In genomic region chr5:95858661-95859326, GRCh38 we compare ENCODE assay signal across 8 cellular contexts. TPM values are rescaled to one million over a fixed set of nuclear protein-coding genes. Genes with fewer than 3 reads are reported as not detected.
DNase-seq lines count a peak whose midpoint lies in the region; ATAC-seq and TF ChIP-seq lines count a peak whose summit lies in the region.

No MANE protein-coding gene starts in this region.

- POLR2A ChIA-PET in Panc1 (lab: Charles Lee) = no interaction called here

- H3K27ac ChIP-seq in Panc1 (ENCODE audit: low read length) = peak overlapping the region; percentile 44; the same call in 1 of the 2 replicates
- peak overlapping the region; percentile 82 to 88 (median 84) for H3K27ac ChIP-seq in esophagus muscularis mucosa (replicated peaks in 1 of 4)

- TF ChIP-seq CTCF in Panc1 (IDR thresholded peaks at IDR 0.05) (peak; percentile 98), esophagus muscularis mucosa (IDR thresholded peaks at IDR 0.05) (peak in 2 of 3 experiments; percentile 98 to 99)

- CTCF ChIA-PET in Panc1 (lab: Charles Lee) = no interaction called here

- in situ Hi-C loops in Panc1 (cut with HindIII; ENCODE audit: low pct_unique_long_range_greater_than_20kb, low sequenced_read_pairs) = no loop called here

- BruUV-seq in Panc1 (replicated peaks; lab: Mats Ljungman, UMichigan) = no TSS peak

- ATAC-seq in GM21717 (IDR thresholded peaks at IDR 0.05; ENCODE audit: unreplicated experiment) (peak; percentile 78), Panc1 (peak; percentile 96), naive B cell (ENCODE audit: low read depth in 2 of 2) (peak; percentile 94 to 97)
- peak; percentile 97 to 98 for ATAC-seq in activated T-cell treated with anti-CD3 and anti-CD28 coated beads, Interleukin-2, amount 50 U/mL, for 72 hours (replicated peaks in 1 of 2)

- no peaks in the 10 kb centered on the region for H3K36me3 Mint-ChIP-seq in IgD-negative memory B cell
- H3K36me3 Mint-ChIP-seq in activated T-cell treated with anti-CD3 and anti-CD28 coated beads, Interleukin-2, amount 50 U/mL, for 72 hours (ENCODE audit: insufficient read depth in 2 of 2) = no peaks in the 10 kb centered on the region
- H3K36me3 Mint-ChIP-seq in naive B cell = no peaks in the 10 kb centered on the region

- H3K27ac Mint-ChIP-seq in IgD-negative memory B cell (peak overlapping the region in 2 of 3 donors; percentile 19 to 67), naive B cell (peak overlapping the region in 5 of 6 donors; percentile 29 to 75 (median 44))
- H3K27ac Mint-ChIP-seq in activated T-cell treated with anti-CD3 and anti-CD28 coated beads, Interleukin-2, amount 50 U/mL, for 72 hours = peak overlapping the region; percentile 91

- H3K4me3 ChIP-seq in Panc1 (ENCODE audit: low read depth in 2 of 2, low read length in 2 of 2) = peak overlapping the region; percentile 24 to 50
- H3K4me3 ChIP-seq in esophagus muscularis mucosa = peak overlapping the region; percentile 37 to 55 (median 44)

- peak overlapping the region in 2 of 4 donors; percentile 72 to 87 for H3K4me3 Mint-ChIP-seq in IgD-negative memory B cell
- H3K4me3 Mint-ChIP-seq in activated T-cell treated with anti-CD3 and anti-CD28 coated beads, Interleukin-2, amount 50 U/mL, for 72 hours = peak overlapping the region; percentile 57 to 67
- H3K4me3 Mint-ChIP-seq in naive B cell = peak overlapping the region in 7 of 8 donors; percentile 22 to 86 (median 54)

- H3K27me3 Mint-ChIP-seq in IgD-negative memory B cell (peaks cover 15% of the 10 kb centered on the region), naive B cell (peaks cover 17 to 40% (median 25%) of the 10 kb centered on the region in 3 donors)
- H3K27me3 Mint-ChIP-seq in activated T-cell treated with anti-CD3 and anti-CD28 coated beads, Interleukin-2, amount 50 U/mL, for 72 hours (ENCODE audit: low read depth) = no peaks in the 10 kb centered on the region

- H3K9me3 Mint-ChIP-seq in IgD-negative memory B cell (no peaks in the 10 kb centered on the region), naive B cell (no peaks in the 10 kb centered on the region)
- H3K9me3 Mint-ChIP-seq in activated T-cell treated with anti-CD3 and anti-CD28 coated beads, Interleukin-2, amount 50 U/mL, for 72 hours = no peaks in the 10 kb centered on the region

- H3K4me1 Mint-ChIP-seq in IgD-negative memory B cell = peaks cover 18 to 30% (median 20%) of the 10 kb centered on the region in 3 donors
- H3K4me1 Mint-ChIP-seq in activated T-cell treated with anti-CD3 and anti-CD28 coated beads, Interleukin-2, amount 50 U/mL, for 72 hours (ENCODE audit: low read depth) = peaks cover 65% of the 10 kb centered on the region
- peaks cover 15 to 31% (median 22%) of the 10 kb centered on the region in 3 donors for H3K4me1 Mint-ChIP-seq in naive B cell

- H3K4me1 ChIP-seq in Panc1 (ENCODE audit: control insufficient read depth, insufficient read depth, low read length) (peaks cover 10% of the 10 kb centered on the region; the same call in 1 of the 2 replicates), esophagus muscularis mucosa (peaks cover 48 to 75% (median 59%) of the 10 kb centered on the region in 4 donors)

- WGBS in esophagus muscularis mucosa = under 1% methylated on average over 12 of the region's 23 CpGs

- TF ChIP-seq EP300 in esophagus muscularis mucosa (IDR thresholded peaks at IDR 0.05) = peak; percentile 82

- H3K9me3 ChIP-seq in Panc1 (ENCODE audit: control insufficient read depth, insufficient read depth, low read depth, low read length) (no peaks in the 10 kb centered on the region), esophagus muscularis mucosa (no peaks in the 10 kb centered on the region)

- no peak for TF ChIP-seq POLR2A in esophagus muscularis mucosa (IDR thresholded peaks at IDR 0.05; ENCODE audit: low read depth)

- intact Hi-C loops in Panc1 (cut with micrococcal nuclease; ENCODE audit: unreplicated experiment) (loop anchor here (1.0 kb wide), 1 partner anchor 478 kb away; no protein-coding TSS in a partner anchor), esophagus muscularis mucosa (cut with DNase I) (loop anchor here (2.0 to 5.0 kb wide), 3 partner anchors 104 to 744 kb away; partner anchors contain the start of gene ELL2)

- peak; percentile 55 for DNase-seq in DMS153 treated with DMSO at 0.1 percent for 48 hours (lab: John Stamatoyannopoulos, UW; ENCODE audit: unreplicated experiment)
- peak; percentile 96 for DNase-seq in Panc1 (ENCODE audit: low read depth, low spot score)
- peak; percentile 93 to 96 for DNase-seq in activated T-cell treated with anti-CD3 and anti-CD28 coated beads, Interleukin-2, amount 50 U/mL, for 72 hours
- DNase-seq in esophagus muscularis mucosa (ENCODE audit: extremely low spot score) = peak; percentile 98
- DNase-seq in naive B cell = peak; percentile 86
- DNase-seq in stimulated activated CD8-positive, alpha-beta memory T cell treated with anti-CD3 and anti-CD28 coated beads, Interleukin-7, amount 100 ng/mL, for 4 hours (ENCODE audit: low read depth in 2 of 2) = peak; percentile 88 to 92

- H3K36me3 ChIP-seq in Panc1 (ENCODE audit: control insufficient read depth, insufficient read depth, low read length) = no peaks in the 10 kb centered on the region
- H3K36me3 ChIP-seq in esophagus muscularis mucosa = no peaks in the 10 kb centered on the region

- H3K27me3 ChIP-seq in Panc1 (ENCODE audit: control insufficient read depth, insufficient read depth, low read length) (no peaks in the 10 kb centered on the region), esophagus muscularis mucosa (no peaks in the 10 kb centered on the region)

RNA-seq across cellular contexts. Expression of gene GLRX, which starts 36.3 kb away (rescaled TPM):
- polyA plus RNA-seq in IgD-negative memory B cell (113 TPM), naive B cell (ENCODE audit: low read depth in 6 of 6) (100 to 1,000 TPM in 1 of 6 donors, 10 to 100 TPM in 5; 57.4 to 104 (median 77.4) TPM)
- total RNA-seq in Panc1 (2021; ENCODE audit: unreplicated experiment) (5.8 TPM), esophagus muscularis mucosa (10 to 100 TPM; 14.1 to 56.0 (median 34.0) TPM)
- polyA plus RNA-seq in Panc1 (2012; ENCODE audit: insufficient read length) = 5.3 TPM
- total RNA-seq in activated T-cell treated with anti-CD3 and anti-CD28 coated beads, Interleukin-2, amount 50 U/mL, for 72 hours = 10 to 100 TPM; 19.1 to 23.4 TPM

Comparison
In these comparisons a context has a peak if more than half of its experiments do, and no peak if none do; other contexts are left out.
1. Peak in every context shown above with its lines: DNase-seq, ATAC-seq, H3K4me3 ChIP-seq and H3K27ac ChIP-seq.